Comparison of ENCODE assay signal across 8 cellular contexts in genomic region chrX:38654302-38654701, GRCh38.
A peak's percentile ranks its signal among the peaks of the same experiment; 100 is the strongest.
DNase-seq lines count a peak whose midpoint lies in the region; ATAC-seq and TF ChIP-seq lines count a peak whose summit lies in the region.

No MANE protein-coding gene starts in this region.

- no peak overlapping the region for H3K4ac ChIP-seq in mesenchymal stem cell (ENCODE audit: low read depth in 1 of 2, low read length in 2 of 2)

- H3K9me2 ChIP-seq in DOHH2 (replicated peaks; ENCODE audit: control insufficient read depth, low read length), result no peaks in the 10 kb centered on the region

- no peaks in the 10 kb centered on the region for H3F3A ChIP-seq in DOHH2 (ENCODE audit: control insufficient read depth, insufficient read depth)

- H3K27ac ChIP-seq in DOHH2 (ENCODE audit: low read depth, low read length) (no peak overlapping the region), mesenchymal stem cell (ENCODE audit: low read length, poor library complexity, severe bottlenecking) (no peak overlapping the region)

- H3K27me3 ChIP-seq in DOHH2 (ENCODE audit: control insufficient read depth, low read length) (no peaks in the 10 kb centered on the region), mesenchymal stem cell (ENCODE audit: control insufficient read depth in 1 of 2, insufficient read depth in 1 of 2, low read length in 2 of 2) (peaks cover 0 to 31% of the 10 kb centered on the region in 2 experiments)

- H3K14ac ChIP-seq in mesenchymal stem cell (ENCODE audit: low read length in 2 of 2), result no peak overlapping the region

- TF ChIP-seq CTCF in DOHH2 (IDR thresholded peaks at IDR 0.05; ENCODE audit: low read depth, low read length, poor library complexity, severe bottlenecking), result peak; percentile 38
- TF ChIP-seq CTCF in cardiac fibroblast (IDR thresholded peaks at IDR 0.05; ENCODE audit: low read depth, low read length), result peak; percentile 44

- DNase-seq in NCI-H1105 treated with DMSO at 0.1 percent for 48 hours (lab: John Stamatoyannopoulos, UW) (peak; percentile 46), cardiac fibroblast (ENCODE audit: low read depth in 2 of 2) (peak; percentile 52 to 53), mesenchymal stem cell (peak; percentile 23), NCI-H226 (no peak)

- H2BK12ac ChIP-seq in mesenchymal stem cell (ENCODE audit: low read length in 2 of 2), result no peak overlapping the region

- no CpG with 5 or more reads among the region's 1 CpG for WGBS in mesenchymal stem cell

- H3K36me3 ChIP-seq in DOHH2 (ENCODE audit: control insufficient read depth, low read length) (no peaks in the 10 kb centered on the region), mesenchymal stem cell (ENCODE audit: control insufficient read depth in 1 of 2, insufficient read depth in 2 of 2, low read depth in 1 of 2, low read length in 2 of 2) (no peaks in the 10 kb centered on the region)

- H3K79me2 ChIP-seq in DOHH2 (ENCODE audit: control insufficient read depth, low read length), result no peaks in the 10 kb centered on the region

- H3K4me1 ChIP-seq in DOHH2 (ENCODE audit: control insufficient read depth, low read length), result no peaks in the 10 kb centered on the region
- H3K4me1 ChIP-seq in mesenchymal stem cell (ENCODE audit: control insufficient read depth, insufficient read depth, low read depth, low read length), result no peaks in the 10 kb centered on the region

- no peak overlapping the region for H4K8ac ChIP-seq in mesenchymal stem cell (ENCODE audit: low read length)

- H3K23ac ChIP-seq in mesenchymal stem cell (ENCODE audit: low read length in 2 of 2), result no peak overlapping the region

- no peaks in the 10 kb centered on the region for H4K20me1 ChIP-seq in DOHH2 (ENCODE audit: control insufficient read depth, insufficient read depth, low read depth, low read length)

- no peak for ATAC-seq in HG02678 (IDR thresholded peaks at IDR 0.05; ENCODE audit: unreplicated experiment)
- ATAC-seq in HG03457 (IDR thresholded peaks at IDR 0.05; ENCODE audit: unreplicated experiment), result no peak
- ATAC-seq in HG03025 (IDR thresholded peaks at IDR 0.05; ENCODE audit: low FRiP score, unreplicated experiment), result no peak

- H2BK5ac ChIP-seq in mesenchymal stem cell (ENCODE audit: low read depth, low read length, poor library complexity, severe bottlenecking), result no peak overlapping the region

- H2AFZ ChIP-seq in mesenchymal stem cell (ENCODE audit: low read depth, low read length), result no peak overlapping the region

- no peak overlapping the region for H4K91ac ChIP-seq in mesenchymal stem cell (ENCODE audit: low read length)

- H2BK120ac ChIP-seq in mesenchymal stem cell (ENCODE audit: low read depth, low read length), result no peak overlapping the region

- H3K4me3 ChIP-seq in DOHH2 (ENCODE audit: low read length) (no peak overlapping the region), cardiac fibroblast (replicated peaks in 1 of 2; ENCODE audit: low read depth in 2 of 2, low read length in 2 of 2) (no peak overlapping the region), mesenchymal stem cell (ENCODE audit: insufficient read depth in 1 of 2, low read depth in 1 of 2, low read length in 2 of 2) (no peak overlapping the region)

- H3K9ac ChIP-seq in mesenchymal stem cell (ENCODE audit: low read length), result no peak overlapping the region

- no peak overlapping the region for H3K18ac ChIP-seq in mesenchymal stem cell (ENCODE audit: low read depth in 1 of 2, low read length in 2 of 2)

- H3K4me2 ChIP-seq in DOHH2 (ENCODE audit: low read length), result no peak overlapping the region
- no peak overlapping the region for H3K4me2 ChIP-seq in mesenchymal stem cell (ENCODE audit: low read length, poor library complexity, severe bottlenecking)

- no peak overlapping the region for H2AK5ac ChIP-seq in mesenchymal stem cell (ENCODE audit: low read length, severe bottlenecking)

- H2BK15ac ChIP-seq in mesenchymal stem cell (ENCODE audit: low read depth, poor library complexity, severe bottlenecking), result no peak overlapping the region

- H3K9me3 ChIP-seq in DOHH2 (ENCODE audit: control insufficient read depth, insufficient read depth, low read length) (no peaks in the 10 kb centered on the region), mesenchymal stem cell (ENCODE audit: control insufficient read depth, low read length) (no peaks in the 10 kb centered on the region)

- no peaks in the 10 kb centered on the region for H3K79me1 ChIP-seq in mesenchymal stem cell (replicated peaks; ENCODE audit: low read length, poor library complexity, severe bottlenecking)
